ENCODE assay signal across 16 cellular contexts in genomic region chr3:194387926-194388418, GRCh38. TPM values are rescaled to one million over a fixed set of nuclear protein-coding genes. Genes with fewer than 3 reads are reported as not detected.
DNase-seq lines count a peak whose midpoint lies in the region; ATAC-seq and TF ChIP-seq lines count a peak whose summit lies in the region.
"Had no signal": no experiment of that assay in that cellular context is flagged by ENCODE, and none has a peak within 500 bp of the region (broad histone marks: within the 10 kb centered on the region; RNA-seq: fewer than 3 reads in every experiment).

No MANE protein-coding gene starts in this region.

- H3K36me3 Mint-ChIP-seq in activated CD8-positive, alpha-beta memory T cell treated with anti-CD3 and anti-CD28 coated beads, Interleukin-2, amount 10 ng/mL, durations not matched to agents 7 days and 5 days: no peaks in the 10 kb centered on the region
- H3K36me3 Mint-ChIP-seq in natural killer cell: no peaks in the 10 kb centered on the region
- no peaks in the 10 kb centered on the region for H3K36me3 Mint-ChIP-seq in natural killer cell treated with Interleukin-12 subunit alpha and Interleukin-12 subunit beta and Interleukin-15 and Interleukin-18, amount 100 ng/mL, for 72 hours
- H3K36me3 Mint-ChIP-seq: CD14-positive monocyte; CD8-positive, alpha-beta T cell had no signal

- no peak for ATAC-seq in activated CD8-positive, alpha-beta memory T cell treated with anti-CD3 and anti-CD28 coated beads, Interleukin-2, amount 10 ng/mL, durations not matched to agents 7 days and 5 days
- no peak for ATAC-seq in natural killer cell
- no peak for ATAC-seq in natural killer cell treated with Interleukin-12 subunit alpha and Interleukin-12 subunit beta and Interleukin-15 and Interleukin-18, amount 100 ng/mL, for 72 hours
- no peak for ATAC-seq in HG03354 (IDR thresholded peaks at IDR 0.05; ENCODE audit: poor library complexity, severe bottlenecking, unreplicated experiment)
- ATAC-seq: CD8-positive, alpha-beta T cell had no signal

- intact Hi-C loops in natural killer cell (cut with micrococcal nuclease): no loop called here
- intact Hi-C loops in posterior vena cava (cut with DNase I): no loop called here

- no peak overlapping the region for H3K27ac Mint-ChIP-seq in activated CD8-positive, alpha-beta memory T cell treated with anti-CD3 and anti-CD28 coated beads, Interleukin-2, amount 10 ng/mL, durations not matched to agents 7 days and 5 days
- no peak overlapping the region for H3K27ac Mint-ChIP-seq in natural killer cell
- H3K27ac Mint-ChIP-seq in natural killer cell treated with Interleukin-12 subunit alpha and Interleukin-12 subunit beta and Interleukin-15 and Interleukin-18, amount 100 ng/mL, for 72 hours: no peak overlapping the region
- H3K27ac Mint-ChIP-seq: CD8-positive, alpha-beta T cell had no signal

- H3K27me3 Mint-ChIP-seq in activated CD8-positive, alpha-beta memory T cell treated with anti-CD3 and anti-CD28 coated beads, Interleukin-2, amount 10 ng/mL, durations not matched to agents 7 days and 5 days: peaks cover 29% of the 10 kb centered on the region
- H3K27me3 Mint-ChIP-seq in natural killer cell (ENCODE audit: low read depth in 2 of 2): peaks cover 23 to 31% of the 10 kb centered on the region in 2 donors
- peaks cover 24 to 32% of the 10 kb centered on the region in 2 donors for H3K27me3 Mint-ChIP-seq in natural killer cell treated with Interleukin-12 subunit alpha and Interleukin-12 subunit beta and Interleukin-15 and Interleukin-18, amount 100 ng/mL, for 72 hours

- no peak for TF ChIP-seq CTCF in natural killer cell (IDR thresholded peaks at IDR 0.05)

- H3K4me1 Mint-ChIP-seq in activated CD8-positive, alpha-beta memory T cell treated with anti-CD3 and anti-CD28 coated beads, Interleukin-2, amount 10 ng/mL, durations not matched to agents 7 days and 5 days: no peaks in the 10 kb centered on the region
- H3K4me1 Mint-ChIP-seq in natural killer cell: no peaks in the 10 kb centered on the region
- no peaks in the 10 kb centered on the region for H3K4me1 Mint-ChIP-seq in natural killer cell treated with Interleukin-12 subunit alpha and Interleukin-12 subunit beta and Interleukin-15 and Interleukin-18, amount 100 ng/mL, for 72 hours (ENCODE audit: low read depth in 2 of 2)

- no peak overlapping the region for H3K4me3 Mint-ChIP-seq in activated CD8-positive, alpha-beta memory T cell treated with anti-CD3 and anti-CD28 coated beads, Interleukin-2, amount 10 ng/mL, durations not matched to agents 7 days and 5 days
- H3K4me3 Mint-ChIP-seq in natural killer cell: no peak overlapping the region
- H3K4me3 Mint-ChIP-seq in natural killer cell treated with Interleukin-12 subunit alpha and Interleukin-12 subunit beta and Interleukin-15 and Interleukin-18, amount 100 ng/mL, for 72 hours: no peak overlapping the region
- H3K4me3 Mint-ChIP-seq: CD14-positive monocyte; CD8-positive, alpha-beta T cell had no signal

- DNase-seq in activated CD8-positive, alpha-beta memory T cell treated with anti-CD3 and anti-CD28 coated beads for 24 hours: peak; percentile 26
- no peak for DNase-seq in activated CD8-positive, alpha-beta memory T cell treated with anti-CD3 and anti-CD28 coated beads, Interleukin-2, amount 10 ng/mL, durations not matched to agents 7 days and 5 days
- DNase-seq in natural killer cell: peak; percentile 1
- no peak for DNase-seq in natural killer cell treated with Interleukin-12 subunit alpha and Interleukin-12 subunit beta and Interleukin-15 and Interleukin-18, amount 100 ng/mL, for 72 hours (ENCODE audit: low spot score)
- DNase-seq in posterior vena cava (ENCODE audit: low spot score): peak; percentile 26
- DNase-seq in NCI-H1436 treated with DMSO at 0.1 percent for 48 hours (lab: John Stamatoyannopoulos, UW): no peak
- DNase-seq: CD8-positive, alpha-beta T cell; COR-L47; DMS153; DMS79 treated with DMSO at 0.1 percent for 48 hours; EL had no signal

- CTCF ChIA-PET in activated CD8-positive, alpha-beta memory T cell treated with anti-CD3 and anti-CD28 coated beads, Interleukin-2, amount 10 ng/mL, durations not matched to agents 7 days and 5 days (lab: Charles Lee): interaction anchor here (1.2 kb wide), 1 partner anchor 44 kb away, joined by 3 read pairs; no protein-coding TSS in a partner anchor

- H3K9me3 Mint-ChIP-seq in activated CD8-positive, alpha-beta memory T cell treated with anti-CD3 and anti-CD28 coated beads, Interleukin-2, amount 10 ng/mL, durations not matched to agents 7 days and 5 days (ENCODE audit: low read depth): peaks cover 13% of the 10 kb centered on the region
- H3K9me3 Mint-ChIP-seq in natural killer cell: no peaks in the 10 kb centered on the region
- no peaks in the 10 kb centered on the region for H3K9me3 Mint-ChIP-seq in natural killer cell treated with Interleukin-12 subunit alpha and Interleukin-12 subunit beta and Interleukin-15 and Interleukin-18, amount 100 ng/mL, for 72 hours

RNA-seq across cellular contexts. Expression of gene GP5, which starts 11.1 kb away (rescaled TPM):
- under 1 TPM; 0.28 to 0.53 TPM for total RNA-seq in activated CD8-positive, alpha-beta memory T cell treated with anti-CD3 and anti-CD28 coated beads, Interleukin-2, amount 10 ng/mL, durations not matched to agents 7 days and 5 days
- total RNA-seq in natural killer cell (under 1 TPM; 0.63 to 0.88 (median 0.80) TPM), posterior vena cava (under 1 TPM; 0.05 to 0.09 TPM)
- under 1 TPM in 1 of 2 donors, not detected in 1; 0.24 TPM for total RNA-seq in natural killer cell treated with Interleukin-12 subunit alpha and Interleukin-12 subunit beta and Interleukin-15 and Interleukin-18, amount 100 ng/mL, for 72 hours
- total RNA-seq: HT1080 had no signal

RNA-seq across cellular contexts. Expression of gene LRRC15, which starts 18.4 kb away (rescaled TPM):
- not detected for total RNA-seq in activated CD8-positive, alpha-beta memory T cell treated with anti-CD3 and anti-CD28 coated beads, Interleukin-2, amount 10 ng/mL, durations not matched to agents 7 days and 5 days
- total RNA-seq in natural killer cell (not detected), posterior vena cava (1 to 10 TPM; 2.3 to 3.0 TPM)
- not detected for total RNA-seq in natural killer cell treated with Interleukin-12 subunit alpha and Interleukin-12 subunit beta and Interleukin-15 and Interleukin-18, amount 100 ng/mL, for 72 hours
- total RNA-seq: A673; CD8-positive, alpha-beta T cell had no signal

RNA-seq across cellular contexts. Expression of gene CPN2, which starts 36.8 kb away (rescaled TPM):
- total RNA-seq in activated CD8-positive, alpha-beta memory T cell treated with anti-CD3 and anti-CD28 coated beads, Interleukin-2, amount 10 ng/mL, durations not matched to agents 7 days and 5 days: not detected
- total RNA-seq in natural killer cell (not detected), posterior vena cava (under 1 TPM in 1 of 2 donors, not detected in 1; 0.14 TPM)
- total RNA-seq in natural killer cell treated with Interleukin-12 subunit alpha and Interleukin-12 subunit beta and Interleukin-15 and Interleukin-18, amount 100 ng/mL, for 72 hours: not detected
- total RNA-seq: A673; CD8-positive, alpha-beta T cell; H1; HT1080 had no signal

Comparison
In these comparisons a context has a peak if more than half of its experiments do, and no peak if none do; other contexts are left out.
1. DNase-seq: peak in activated CD8-positive, alpha-beta memory T cell treated with anti-CD3 and anti-CD28 coated beads for 24 hours (single experiment), natural killer cell (single experiment) and posterior vena cava (single experiment); none in activated CD8-positive, alpha-beta memory T cell treated with anti-CD3 and anti-CD28 coated beads, Interleukin-2, amount 10 ng/mL, durations not matched to agents 7 days and 5 days (single experiment), natural killer cell treated with Interleukin-12 subunit alpha and Interleukin-12 subunit beta and Interleukin-15 and Interleukin-18, amount 100 ng/mL, for 72 hours (single experiment) and NCI-H1436 treated with DMSO at 0.1 percent for 48 hours (single experiment).